ENCODE assay signal across 8 cellular contexts in genomic region chr17:31560836-31561235, GRCh38.
DNase-seq lines count a peak whose midpoint lies in the region; ATAC-seq, FAIRE-seq and TF ChIP-seq lines count a peak whose summit lies in the region.

No MANE protein-coding gene starts in this region.

- H3K9me3 ChIP-seq in AG04450 (ENCODE audit: control insufficient read depth, insufficient read depth, low read length) (peaks cover 10% of the 10 kb centered on the region; the same call in 1 of the 2 replicates), H1 (ENCODE audit: insufficient read depth in 2 of 2, low read depth in 1 of 2, low read length in 1 of 2) (no peaks in the 10 kb centered on the region)

- no peak for TF ChIP-seq POLR2A in H1 (IDR thresholded peaks at IDR 0.05; ENCODE audit: control extremely low read depth in 1 of 2, low read depth in 2 of 2, low read length in 2 of 2)

- no peak overlapping the region for H3K4ac ChIP-seq in H1 (replicated peaks; ENCODE audit: insufficient read length, low read depth, low read length)

- no peaks in the 10 kb centered on the region for H3K9me3 Mint-ChIP-seq in naive B cell

- H3K36me3 ChIP-seq in H1 (ENCODE audit: control insufficient read depth in 2 of 4, insufficient read depth in 4 of 4, low read length in 3 of 4): no peaks in the 10 kb centered on the region; a peak in 1 of 8 replicates

- no peak overlapping the region for H4K5ac ChIP-seq in H1 (ENCODE audit: insufficient read length, low read depth, low read length)

- DNase-seq in AG04450 (ENCODE audit: low read depth, low spot score) (no peak), LNCaP clone FGC (ENCODE audit: low read depth) (no peak), H1 (ENCODE audit: low read depth in 1 of 2, low spot score in 2 of 2) (no peak), naive B cell (no peak), T-helper 1 cell (no peak), SK-N-DZ (ENCODE audit: low spot score) (no peak), globus pallidus (ENCODE audit: low spot score) (no peak)

- no peak overlapping the region for H2BK120ac ChIP-seq in H1 (replicated peaks; ENCODE audit: low read depth, low read length)

- H3K27me3 Mint-ChIP-seq in naive B cell: no peaks in the 10 kb centered on the region

- ATAC-seq in naive B cell (ENCODE audit: low read depth in 2 of 2) (no peak), GM19324 (IDR thresholded peaks at IDR 0.05; ENCODE audit: low FRiP score, unreplicated experiment) (no peak)

- H2BK5ac ChIP-seq in H1 (ENCODE audit: low read depth, low read length): peak overlapping the region; percentile 48; the same call in 1 of the 2 replicates

- no peak for TF ChIP-seq RAD21 in H1 (IDR thresholded peaks at IDR 0.05 in 1 of 2, conservative IDR thresholded peaks at IDR 0.05 in 1 of 2; ENCODE audit: low read depth in 2 of 2, low read length in 2 of 2)

- no peak overlapping the region for H3K23ac ChIP-seq in H1 (ENCODE audit: insufficient read length)

- peak overlapping the region; percentile 78; the same call in 1 of the 2 replicates for H3K18ac ChIP-seq in H1 (ENCODE audit: extremely low read depth, low read length)

- peak overlapping the region in 7 of 8 donors; percentile 68 to 93 (median 82) for H3K4me3 Mint-ChIP-seq in naive B cell

- H3K36me3 Mint-ChIP-seq in naive B cell: no peaks in the 10 kb centered on the region

- peak overlapping the region; percentile 86; the same call in 1 of the 2 replicates for H2BK20ac ChIP-seq in H1 (ENCODE audit: low read length)

- peak overlapping the region; percentile 69 for H3K4me3 ChIP-seq in AG04450 (ENCODE audit: low read depth, low read length)
- peak overlapping the region; percentile 61 for H3K4me3 ChIP-seq in LNCaP clone FGC (ENCODE audit: low read depth, low read length)
- H3K4me3 ChIP-seq in H1 (ENCODE audit: extremely low read depth in 1 of 4, insufficient read depth in 2 of 4, low read depth in 3 of 4, low read length in 4 of 4): peak overlapping the region in 1 of 4 experiments; percentile 74; a peak in 2 of 8 replicates

- no peak overlapping the region for H3K14ac ChIP-seq in H1 (ENCODE audit: insufficient read length)

- no peak overlapping the region for H3K9ac ChIP-seq in H1 (replicated peaks in 1 of 4; ENCODE audit: extremely low read depth in 1 of 4, low read depth in 3 of 4, low read length in 3 of 4)

- no peak for FAIRE-seq in H1 (lab: Jason Lieb, UNC)

- peak overlapping the region in 1 of 2 experiments; percentile 70; a peak in 2 of 4 replicates for H3K4me2 ChIP-seq in H1 (ENCODE audit: insufficient read depth in 1 of 2, low read depth in 2 of 2, low read length in 2 of 2)

- H4K91ac ChIP-seq in H1 (replicated peaks; ENCODE audit: insufficient read length, low read length): peak overlapping the region; percentile 7

- H4K20me1 ChIP-seq in H1 (replicated peaks in 1 of 2; ENCODE audit: control insufficient read depth in 1 of 2, insufficient read depth in 2 of 2, low read length in 2 of 2): peaks cover 0 to 2% of the 10 kb centered on the region in 2 experiments

- H3K4me1 ChIP-seq in H1 (replicated peaks in 1 of 4; ENCODE audit: control insufficient read depth in 3 of 4, insufficient read depth in 4 of 4, low read length in 3 of 4): peaks cover 12 to 26% (median 18%) of the 10 kb centered on the region in 4 experiments

- TF ChIP-seq EP300 in H1 (IDR thresholded peaks at IDR 0.05; ENCODE audit: borderline replicate concordance in 1 of 2, low read depth in 2 of 2, low read length in 2 of 2): no peak

- no peak overlapping the region for H3K56ac ChIP-seq in H1 (replicated peaks; ENCODE audit: insufficient read length, low read depth, low read length)

- no peaks in the 10 kb centered on the region for H3K27me3 ChIP-seq in AG04450 (ENCODE audit: control insufficient read depth, insufficient read depth, low read length)
- H3K27me3 ChIP-seq in H1 (replicated peaks in 1 of 4; ENCODE audit: control insufficient read depth in 3 of 4, extremely low read depth in 1 of 4, insufficient read depth in 3 of 4, low read length in 3 of 4): peaks cover 6 to 38% (median 25%) of the 10 kb centered on the region in 4 experiments; a peak in 6 of 7 replicates

- H3K79me2 ChIP-seq in H1 (ENCODE audit: control insufficient read depth in 1 of 2, insufficient read depth in 2 of 2, low read length in 2 of 2): no peaks in the 10 kb centered on the region

- POLR2A ChIA-PET in AG04450 (lab: Yijun Ruan, JAX): interaction anchor here (0.8 kb wide), 1 partner anchor 20 kb away, joined by 6 read pairs; no protein-coding TSS in a partner anchor
- POLR2A ChIA-PET in H1 (lab: Charles Lee; ENCODE audit: partially characterized antibody): interaction anchor here (1.1 to 1.7 kb wide), 2 partner anchors 11 to 280 kb away, joined by 3 to 4 read pairs; no protein-coding TSS in a partner anchor

- no peak overlapping the region; the same call in 1 of the 2 replicates for H4K8ac ChIP-seq in H1 (ENCODE audit: extremely low read depth, insufficient read depth, low read length)

- H3K79me1 ChIP-seq in H1 (ENCODE audit: low read depth, low read length): peaks cover 2% of the 10 kb centered on the region; the same call in 1 of the 2 replicates

- no peak for TF ChIP-seq CTCF in AG04450 (IDR thresholded peaks at IDR 0.05; ENCODE audit: low read depth, low read length)
- TF ChIP-seq CTCF in LNCaP clone FGC (IDR thresholded peaks at IDR 0.05; ENCODE audit: control insufficient read depth, extremely low read depth, insufficient read depth): no peak
- no peak for TF ChIP-seq CTCF in H1 (IDR thresholded peaks at IDR 0.05; ENCODE audit: control extremely low read depth in 1 of 3, insufficient read depth in 1 of 3, low read depth in 1 of 3, low read length in 3 of 3)

- H2AK5ac ChIP-seq in H1 (ENCODE audit: low read depth, low read length): 0 out of 2 replicates have a peak overlapping the region, but pooled peaks have one; percentile 53

- H3K23me2 ChIP-seq in H1 (ENCODE audit: low read depth, low read length): peaks cover 16% of the 10 kb centered on the region; the same call in 1 of the 2 replicates

- 0 out of 2 replicates have a peak overlapping the region, but pooled peaks have one; percentile 27 for H2AFZ ChIP-seq in H1 (ENCODE audit: low read length)

- 55% methylated on average over 6 of the region's 6 CpGs; no CpG with 5 or more reads in 1 of the 2 experiments for WGBS in H1 (ENCODE audit: extremely low coverage in 1 of 2, insufficient coverage in 1 of 2, insufficient read length in 1 of 2, insufficient replicate concordance in 2 of 2, low coverage in 1 of 2, low lambda C conversion rate in 2 of 2, missing lambda C conversion rate in 1 of 2), 2 experiments

- H3K4me1 Mint-ChIP-seq in naive B cell: peaks cover 12 to 30% (median 19%) of the 10 kb centered on the region in 3 donors

- CTCF ChIA-PET in AG04450 (lab: Charles Lee): interaction anchor here (5.2 kb wide), 1 partner anchor 281 kb away, joined by 86 read pairs; no protein-coding TSS in a partner anchor
- CTCF ChIA-PET in H1 (lab: Charles Lee; ENCODE audit: partially characterized antibody): interaction anchor here (1.4 to 7.4 kb wide), 7 partner anchors 13 to 282 kb away, joined by 3 to 72 read pairs (median 3); no protein-coding TSS in a partner anchor

- no peak overlapping the region for H3K27ac Mint-ChIP-seq in naive B cell

- 0 out of 2 replicates have a peak overlapping the region, but pooled peaks have one; percentile 81 for H2BK15ac ChIP-seq in H1 (ENCODE audit: low read length)

- H3K27ac ChIP-seq in AG04450 (ENCODE audit: low read depth, low read length): peak overlapping the region; percentile 78
- no peak overlapping the region for H3K27ac ChIP-seq in H1 (ENCODE audit: low read depth, low read length)

- peak overlapping the region; percentile 90 for H2BK12ac ChIP-seq in H1 (ENCODE audit: low read depth, low read length)

TF ChIP-seq in H1, 55 proteins besides CTCF, POLR2A, EP300 and RAD21:
- TF ChIP-seq RXRA (IDR thresholded peaks at IDR 0.05; ENCODE audit: insufficient read depth, low read depth, low read length) (no peak), E2F6 (IDR thresholded peaks at IDR 0.05) (peak; percentile 59; the same call in 1 of the 2 replicates), KDM1A (IDR thresholded peaks at IDR 0.05; ENCODE audit: borderline replicate concordance, low read length) (no peak), TEAD4 (IDR thresholded peaks at IDR 0.05; ENCODE audit: low read depth, low read length) (no peak), CTBP2 (IDR thresholded peaks at IDR 0.05; ENCODE audit: borderline replicate concordance, insufficient read depth, insufficient read length, low read length) (no peak), MAX (IDR thresholded peaks at IDR 0.05) (peak; percentile 71), GABPA (IDR thresholded peaks at IDR 0.05; ENCODE audit: borderline replicate concordance, insufficient read depth, low read length) (no peak), NRF1 (IDR thresholded peaks at IDR 0.05; ENCODE audit: low read depth, low read length) (no peak), MAFK (IDR thresholded peaks at IDR 0.05; ENCODE audit: low read depth, low read length) (no peak), POU5F1 (IDR thresholded peaks at IDR 0.05; ENCODE audit: low read depth, low read length) (no peak)
TF ChIP-seq in H1: peak in this region for 2.
